ENCODE assay signal across 10 cellular contexts in the genomic region with DNA sequence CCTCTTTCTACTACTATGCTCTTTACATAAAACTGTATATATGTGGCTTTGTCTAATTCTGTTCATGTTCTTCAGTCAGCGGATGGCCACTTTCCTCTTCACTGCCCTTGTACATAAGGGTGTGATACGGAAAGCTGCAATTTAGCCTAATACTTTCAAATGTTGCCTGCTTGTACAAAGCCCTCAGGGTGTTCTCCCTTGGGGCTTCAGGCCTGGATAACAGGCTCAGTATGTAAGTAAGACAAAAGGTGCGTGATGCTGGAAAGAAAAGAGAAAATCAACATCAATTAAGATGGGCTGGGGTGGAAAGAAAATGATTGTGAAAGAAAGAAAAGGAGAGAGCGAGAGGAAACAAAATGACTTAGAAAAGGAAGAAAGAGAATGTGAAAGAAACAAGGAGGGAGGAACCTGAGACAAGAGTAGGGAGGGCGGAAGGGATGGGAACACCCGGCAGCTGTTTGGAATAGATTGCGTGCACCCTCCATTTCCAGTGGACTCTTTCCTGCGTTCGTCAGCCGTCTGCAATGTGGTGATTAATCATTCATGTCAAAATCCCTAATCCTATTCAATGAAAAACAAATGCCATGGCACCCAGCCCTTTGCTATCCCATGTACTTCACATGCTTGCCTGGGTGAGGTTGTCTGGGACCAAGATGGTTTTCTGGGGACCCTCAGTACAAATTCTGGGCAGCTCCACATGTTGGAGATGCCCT.
DNase-seq lines count a peak whose midpoint lies in the region; ATAC-seq lines count a peak whose summit lies in the region.
"Had no signal": no experiment of that assay in that cellular context is flagged by ENCODE, and none has a peak within 500 bp of the region (broad histone marks: within the 10 kb centered on the region; RNA-seq: fewer than 3 reads in every experiment).

No MANE protein-coding gene starts in this region.

- intact Hi-C loops in posterior vena cava (cut with DNase I), result no loop called here

- DNase-seq in DMS153 (lab: John Stamatoyannopoulos, UW) (peak; percentile 94), NCI-H82 (lab: John Stamatoyannopoulos, UW) (peak; percentile 90), fibroblast of gingiva (ENCODE audit: low read depth) (peak; percentile 98), posterior vena cava (ENCODE audit: low spot score) (peak; percentile 83), COR-L47 (lab: John Stamatoyannopoulos, UW) (no peak)
- DNase-seq in activated naive CD4-positive, alpha-beta T cell treated with Interleukin-2 at 50 U/mL for 16 hours, result no peak
- DNase-seq: activated CD8-positive, alpha-beta memory T cell treated with anti-CD3 and anti-CD28 coated beads, Interleukin-2, amount 50 U/mL, for 4 hours; DMS79 had no signal

- ATAC-seq in GM21825 (IDR thresholded peaks at IDR 0.05; ENCODE audit: unreplicated experiment) (no peak), HG03045 (IDR thresholded peaks at IDR 0.05; ENCODE audit: unreplicated experiment) (no peak)

Comparison
In these comparisons a context has a peak if more than half of its experiments do, and no peak if none do; other contexts are left out.
1. DNase-seq: peak in DMS153 (single experiment), NCI-H82 (single experiment), fibroblast of gingiva (single experiment) and posterior vena cava (single experiment); none in activated naive CD4-positive, alpha-beta T cell treated with Interleukin-2 at 50 U/mL for 16 hours (single experiment) and COR-L47 (single experiment).